In the genomic region with DNA sequence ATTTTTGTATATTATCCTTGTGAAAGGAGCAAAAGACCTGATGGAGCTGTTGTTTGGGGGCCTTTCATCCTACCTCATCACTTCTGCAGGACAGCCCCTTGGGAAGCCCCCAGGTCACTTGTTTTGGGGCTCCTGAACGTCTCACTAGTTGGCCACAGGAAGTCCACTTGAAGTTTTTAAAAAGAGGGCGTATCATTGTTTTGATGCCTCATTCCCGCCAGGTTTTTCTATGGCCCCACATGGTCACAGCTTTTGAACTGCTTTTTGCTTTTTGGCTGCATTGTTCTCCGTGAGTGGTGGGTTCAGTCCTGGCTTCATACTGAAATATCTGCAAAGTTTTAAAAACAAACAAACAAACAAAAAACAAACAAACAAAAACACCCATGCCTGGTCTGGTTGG, we compare ENCODE assay signal across 29 cellular contexts.
"Had no signal": no experiment of that assay in that cellular context is flagged by ENCODE, and none has a peak within 500 bp of the region (broad histone marks: within the 10 kb centered on the region; RNA-seq: fewer than 3 reads in every experiment).

No MANE protein-coding gene starts in this region.

- H3K4me1 ChIP-seq: colonic mucosa, Peyer's patch had no signal

- H3K9me3 ChIP-seq: breast epithelium, colonic mucosa, Peyer's patch, SJSA1 had no signal

- H3K9ac ChIP-seq: KMS-11 had no signal

- H3K4me3 Mint-ChIP-seq: activated T-cell treated with anti-CD3 and anti-CD28 coated beads, Interleukin-2, amount 50 U/mL, for 72 hours; WTC11 had no signal

- H3K9me3 Mint-ChIP-seq: activated T-cell treated with anti-CD3 and anti-CD28 coated beads, Interleukin-2, amount 50 U/mL, for 72 hours; activated T-helper 2 cell treated with anti-CD3 and anti-CD28 coated beads, Interferon-gamma antibody, Interleukin-2, Interleukin-4, amounts not matched to agents 10 μg/mL and 5 μg/mL and 100 μg/mL, durations not matched to agents 14 hours and 24 hours and 36 hours; WTC11 had no signal

- H3K27ac Mint-ChIP-seq: activated T-helper 2 cell treated with anti-CD3 and anti-CD28 coated beads, Interferon-gamma antibody, Interleukin-2, Interleukin-4, amounts not matched to agents 10 μg/mL and 5 μg/mL and 100 μg/mL, durations not matched to agents 14 hours and 24 hours and 36 hours; WTC11 had no signal

- H3K27me3 ChIP-seq: breast epithelium, colonic mucosa, MG63, Peyer's patch, SJSA1 had no signal

- H3K36me3 Mint-ChIP-seq: WTC11 had no signal

- H3K36me3 ChIP-seq: breast epithelium, colonic mucosa, MG63, Peyer's patch, SJSA1 had no signal

- H3K4me3 ChIP-seq: breast epithelium, colonic mucosa, MG63, Peyer's patch, SJSA1 had no signal

- ATAC-seq: activated T-cell treated with anti-CD3 and anti-CD28 coated beads, Interleukin-2, amount 50 U/mL, for 72 hours; SK-N-SH treated with all-trans-retinoic acid at 6 μM for 48 hours; WTC11 had no signal

- H3K4me2 ChIP-seq: KMS-11 had no signal

- DNase-seq: activated CD4-positive, alpha-beta T cell treated with anti-CD3 and anti-CD28 coated beads for 48 hours; activated CD4-positive, alpha-beta T cell treated with anti-CD3 and anti-CD28 coated beads, Interleukin-2, amount 50 U/mL, for 4 hours; activated CD4-positive, CD25-positive, alpha-beta regulatory T cell treated with anti-CD3 and anti-CD28 coated beads, Interleukin-2, amount 50 U/mL, for 72 hours; activated CD8-positive, alpha-beta memory T cell treated with anti-CD3 and anti-CD28 coated beads for 24 hours; activated gamma-delta T cell treated with Interleukin-2 at 50 U/mL for 16 hours; activated naive CD4-positive, alpha-beta T cell treated with anti-CD3 and anti-CD28 coated beads, Interleukin-2, amount 50 U/mL, for 16 hours; activated T-cell treated with anti-CD3 and anti-CD28 coated beads, Interleukin-2, amount 50 U/mL, for 72 hours; aorta; caudate nucleus; colonic mucosa; MG63; MV-4-11; NCI-H1092 treated with DMSO at 0.1 percent for 48 hours; NCI-H1417 treated with DMSO at 0.1 percent for 48 hours; NCI-H1694; NCI-H2029; NCI-H524 treated with DMSO at 0.1 percent for 48 hours; NCI-H774; Peyer's patch; SHP77; SW 1271; T-helper 9 cell had no signal

- H3K27ac ChIP-seq: breast epithelium, colonic mucosa, KMS-11, Peyer's patch, RWPE1 had no signal
